Comparison of ENCODE assay signal across 14 cellular contexts in the genomic region with DNA sequence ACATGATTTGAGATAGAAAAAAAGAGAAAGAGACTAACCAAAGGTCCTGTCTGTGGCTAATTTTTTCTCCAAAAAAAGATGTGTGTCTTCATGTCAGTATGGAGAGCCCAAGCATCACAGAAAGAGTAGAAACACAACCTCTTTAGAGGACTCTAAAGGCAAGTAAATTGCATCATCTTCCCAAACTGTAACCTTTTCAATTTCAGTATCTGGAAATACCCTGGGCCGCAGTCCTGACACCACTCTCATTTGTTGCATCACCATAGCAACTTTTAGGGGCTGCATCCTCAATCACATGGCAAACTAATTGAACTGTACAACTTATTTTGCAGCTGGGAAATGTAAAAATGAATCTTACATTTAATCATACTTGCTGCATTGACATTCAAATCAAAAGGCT.
DNase-seq lines count a peak whose midpoint lies in the region; ATAC-seq and TF ChIP-seq lines count a peak whose summit lies in the region.
"Had no signal": no experiment of that assay in that cellular context is flagged by ENCODE, and none has a peak within 500 bp of the region (broad histone marks: within the 10 kb centered on the region; RNA-seq: fewer than 3 reads in every experiment).

No MANE protein-coding gene starts in this region.

- H3F3A ChIP-seq in GM23338 (replicated peaks; ENCODE audit: low read depth) = no peaks in the 10 kb centered on the region

- H4K20me1 ChIP-seq in GM23338 (replicated peaks; ENCODE audit: insufficient read depth) = no peaks in the 10 kb centered on the region

- H3K27me3 ChIP-seq in GM06990 (replicated peaks; ENCODE audit: control insufficient read depth, insufficient read depth, low read length) = no peaks in the 10 kb centered on the region
- no peaks in the 10 kb centered on the region for H3K27me3 ChIP-seq in GM23338 (ENCODE audit: insufficient read depth)

- H3K36me3 ChIP-seq in GM06990 (ENCODE audit: control insufficient read depth, insufficient read depth, low read length) = no peaks in the 10 kb centered on the region
- no peaks in the 10 kb centered on the region for H3K36me3 ChIP-seq in GM23338 (ENCODE audit: insufficient read depth)
- H3K36me3 ChIP-seq: heart right ventricle had no signal

- H3K36me3 Mint-ChIP-seq in GM23338 (ENCODE audit: low read depth) = no peaks in the 10 kb centered on the region
- H3K36me3 Mint-ChIP-seq in stimulated activated naive B cell treated with anti-CD40 and anti-IgM and Interleukin-4, amounts not matched to agents 10 μg/mL and 1 μg/mL and 100 μg/mL, for 72 hours = no peaks in the 10 kb centered on the region
- no peaks in the 10 kb centered on the region for H3K36me3 Mint-ChIP-seq in nephron progenitor cell (ENCODE audit: low read depth)
- H3K36me3 Mint-ChIP-seq: T-cell had no signal

- ATAC-seq in GM18909 (IDR thresholded peaks at IDR 0.05; ENCODE audit: poor library complexity, unreplicated experiment) (peak; percentile 58), GM23338 (no peak), HG03280 (IDR thresholded peaks at IDR 0.05; ENCODE audit: unreplicated experiment) (peak; percentile 91), GM18520 (IDR thresholded peaks at IDR 0.05; ENCODE audit: unreplicated experiment) (no peak)
- no peak for ATAC-seq in stimulated activated naive B cell treated with anti-CD40 and anti-IgM and Interleukin-4, amounts not matched to agents 10 μg/mL and 1 μg/mL and 100 μg/mL, for 72 hours (replicated peaks)
- ATAC-seq: heart right ventricle, T-cell had no signal

- H3K27ac Mint-ChIP-seq in GM23338 (peak overlapping the region; percentile 84), nephron progenitor cell (no peak overlapping the region)
- no peak overlapping the region for H3K27ac Mint-ChIP-seq in stimulated activated naive B cell treated with anti-CD40 and anti-IgM and Interleukin-4, amounts not matched to agents 10 μg/mL and 1 μg/mL and 100 μg/mL, for 72 hours
- H3K27ac Mint-ChIP-seq: T-cell had no signal

- H3K4me1 Mint-ChIP-seq in GM23338 (peaks cover 20% of the 10 kb centered on the region; the same call in 2 of the 3 replicates), nephron progenitor cell (peaks cover 9% of the 10 kb centered on the region)
- no peaks in the 10 kb centered on the region for H3K4me1 Mint-ChIP-seq in stimulated activated naive B cell treated with anti-CD40 and anti-IgM and Interleukin-4, amounts not matched to agents 10 μg/mL and 1 μg/mL and 100 μg/mL, for 72 hours
- H3K4me1 Mint-ChIP-seq: T-cell had no signal

- peak overlapping the region; percentile 24; the same call in 1 of the 2 replicates for H2AFZ ChIP-seq in GM23338

- TF ChIP-seq CTCF in GM06990 (IDR thresholded peaks at IDR 0.05; ENCODE audit: insufficient read depth, low read length, poor library complexity, severe bottlenecking) = no peak
- TF ChIP-seq CTCF in GM23338 (conservative IDR thresholded peaks at IDR 0.05; ENCODE audit: low read depth in 2 of 2) = no peak
- no peak for TF ChIP-seq CTCF in nephron progenitor cell (IDR thresholded peaks at IDR 0.05)

- no peaks in the 10 kb centered on the region; the same call in 1 of the 2 replicates for H3K9me2 ChIP-seq in GM23338 (ENCODE audit: insufficient read depth)

- no peaks in the 10 kb centered on the region for H3K79me2 ChIP-seq in GM23338 (replicated peaks; ENCODE audit: insufficient read depth)

- H3K4me1 ChIP-seq in GM23338 (ENCODE audit: insufficient read depth) = peaks cover 20% of the 10 kb centered on the region
- H3K4me1 ChIP-seq: heart right ventricle had no signal

- H3K4me3 ChIP-seq in GM06990 (replicated peaks; ENCODE audit: low read depth, low read length) (no peak overlapping the region), GM23338 (no peak overlapping the region)
- H3K4me3 ChIP-seq: heart right ventricle had no signal

- H3K9me3 Mint-ChIP-seq in GM23338 (no peaks in the 10 kb centered on the region), nephron progenitor cell (peaks cover 2% of the 10 kb centered on the region)
- peaks cover under 1 to 2% of the 10 kb centered on the region in 2 donors for H3K9me3 Mint-ChIP-seq in stimulated activated naive B cell treated with anti-CD40 and anti-IgM and Interleukin-4, amounts not matched to agents 10 μg/mL and 1 μg/mL and 100 μg/mL, for 72 hours

- 0 out of 2 replicates have a peak overlapping the region, but pooled peaks have one; percentile 19 for H3K4me2 ChIP-seq in GM23338

- H3K27me3 Mint-ChIP-seq in GM23338 (ENCODE audit: insufficient read depth, low read depth, poor library complexity) (no peaks in the 10 kb centered on the region), nephron progenitor cell (ENCODE audit: low read depth, poor library complexity) (peaks cover 2% of the 10 kb centered on the region)
- H3K27me3 Mint-ChIP-seq in stimulated activated naive B cell treated with anti-CD40 and anti-IgM and Interleukin-4, amounts not matched to agents 10 μg/mL and 1 μg/mL and 100 μg/mL, for 72 hours = no peaks in the 10 kb centered on the region

- H3K27ac ChIP-seq in GM23338 (ENCODE audit: low read depth) = no peak overlapping the region
- H3K27ac ChIP-seq: heart right ventricle had no signal

- H3K4me3 Mint-ChIP-seq in GM23338 (no peak overlapping the region), nephron progenitor cell (no peak overlapping the region)
- H3K4me3 Mint-ChIP-seq in stimulated activated naive B cell treated with anti-CD40 and anti-IgM and Interleukin-4, amounts not matched to agents 10 μg/mL and 1 μg/mL and 100 μg/mL, for 72 hours = no peak overlapping the region
- H3K4me3 Mint-ChIP-seq: T-cell had no signal

- DNase-seq in GM06990 (ENCODE audit: extremely low read depth, insufficient read length) = peak; percentile 2
- DNase-seq in GM23338 (ENCODE audit: low spot score) = no peak
- no peak for DNase-seq in stimulated activated naive B cell treated with anti-CD40 and anti-IgM and Interleukin-4, amounts not matched to agents 10 μg/mL and 1 μg/mL and 100 μg/mL, for 72 hours
- DNase-seq in nephron progenitor cell = no peak
- DNase-seq in NCI-H146 (lab: John Stamatoyannopoulos, UW) = no peak
- DNase-seq: activated T-cell treated with anti-CD3 and anti-CD28 coated beads for 4 hours; heart right ventricle; kidney glomerular epithelial cell; NCI-H526 treated with DMSO at 0.1 percent for 48 hours; stimulated activated CD8-positive, alpha-beta memory T cell treated with anti-CD3 and anti-CD28 coated beads, Interleukin-4, amount 100 ng/mL, for 48 hours; T-cell had no signal

TF ChIP-seq in GM23338, 12 proteins besides CTCF, POLR2A, EP300 and RAD21 (continues in another document):
- no peak for TF ChIP-seq JUNB (IDR thresholded peaks at IDR 0.05; ENCODE audit: unreplicated experiment)
- no peak for TF ChIP-seq ZNF114 (CRISPR knock-in tag; IDR thresholded peaks at IDR 0.05)
- TF ChIP-seq STAT1 (IDR thresholded peaks at IDR 0.05; ENCODE audit: unreplicated experiment) = no peak
- no peak for TF ChIP-seq NANOG (IDR thresholded peaks at IDR 0.05; ENCODE audit: borderline replicate concordance)
- TF ChIP-seq, protein P1, sequence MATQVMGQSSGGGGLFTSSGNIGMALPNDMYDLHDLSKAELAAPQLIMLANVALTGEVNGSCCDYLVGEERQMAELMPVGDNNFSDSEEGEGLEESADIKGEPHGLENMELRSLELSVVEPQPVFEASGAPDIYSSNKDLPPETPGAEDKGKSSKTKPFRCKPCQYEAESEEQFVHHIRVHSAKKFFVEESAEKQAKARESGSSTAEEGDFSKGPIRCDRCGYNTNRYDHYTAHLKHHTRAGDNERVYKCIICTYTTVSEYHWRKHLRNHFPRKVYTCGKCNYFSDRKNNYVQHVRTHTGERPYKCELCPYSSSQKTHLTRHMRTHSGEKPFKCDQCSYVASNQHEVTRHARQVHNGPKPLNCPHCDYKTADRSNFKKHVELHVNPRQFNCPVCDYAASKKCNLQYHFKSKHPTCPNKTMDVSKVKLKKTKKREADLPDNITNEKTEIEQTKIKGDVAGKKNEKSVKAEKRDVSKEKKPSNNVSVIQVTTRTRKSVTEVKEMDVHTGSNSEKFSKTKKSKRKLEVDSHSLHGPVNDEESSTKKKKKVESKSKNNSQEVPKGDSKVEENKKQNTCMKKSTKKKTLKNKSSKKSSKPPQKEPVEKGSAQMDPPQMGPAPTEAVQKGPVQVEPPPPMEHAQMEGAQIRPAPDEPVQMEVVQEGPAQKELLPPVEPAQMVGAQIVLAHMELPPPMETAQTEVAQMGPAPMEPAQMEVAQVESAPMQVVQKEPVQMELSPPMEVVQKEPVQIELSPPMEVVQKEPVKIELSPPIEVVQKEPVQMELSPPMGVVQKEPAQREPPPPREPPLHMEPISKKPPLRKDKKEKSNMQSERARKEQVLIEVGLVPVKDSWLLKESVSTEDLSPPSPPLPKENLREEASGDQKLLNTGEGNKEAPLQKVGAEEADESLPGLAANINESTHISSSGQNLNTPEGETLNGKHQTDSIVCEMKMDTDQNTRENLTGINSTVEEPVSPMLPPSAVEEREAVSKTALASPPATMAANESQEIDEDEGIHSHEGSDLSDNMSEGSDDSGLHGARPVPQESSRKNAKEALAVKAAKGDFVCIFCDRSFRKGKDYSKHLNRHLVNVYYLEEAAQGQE (IDR thresholded peaks at IDR 0.05; ENCODE audit: unreplicated experiment) = no peak
- no peak for TF ChIP-seq ZNF331 (CRISPR knock-in tag; IDR thresholded peaks at IDR 0.05; ENCODE audit: low read depth)
- TF ChIP-seq, protein P2, sequence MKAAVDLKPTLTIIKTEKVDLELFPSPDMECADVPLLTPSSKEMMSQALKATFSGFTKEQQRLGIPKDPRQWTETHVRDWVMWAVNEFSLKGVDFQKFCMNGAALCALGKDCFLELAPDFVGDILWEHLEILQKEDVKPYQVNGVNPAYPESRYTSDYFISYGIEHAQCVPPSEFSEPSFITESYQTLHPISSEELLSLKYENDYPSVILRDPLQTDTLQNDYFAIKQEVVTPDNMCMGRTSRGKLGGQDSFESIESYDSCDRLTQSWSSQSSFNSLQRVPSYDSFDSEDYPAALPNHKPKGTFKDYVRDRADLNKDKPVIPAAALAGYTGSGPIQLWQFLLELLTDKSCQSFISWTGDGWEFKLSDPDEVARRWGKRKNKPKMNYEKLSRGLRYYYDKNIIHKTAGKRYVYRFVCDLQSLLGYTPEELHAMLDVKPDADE (IDR thresholded peaks at IDR 0.05) = no peak

Comparison
In these comparisons a context has a peak if more than half of its experiments do, and no peak if none do; other contexts are left out.
1. ATAC-seq: peak in GM18909 (single experiment) and HG03280 (single experiment); none in GM23338 (single experiment), GM18520 (single experiment) and stimulated activated naive B cell treated with anti-CD40 and anti-IgM and Interleukin-4, amounts not matched to agents 10 μg/mL and 1 μg/mL and 100 μg/mL, for 72 hours (0 of 2).